Comparison of ENCODE assay signal across 10 cellular contexts in genomic region chr9:2761424-2761823, GRCh38. TPM values are rescaled to one million over a fixed set of nuclear protein-coding genes. Genes with fewer than 3 reads are reported as not detected.
DNase-seq lines count a peak whose midpoint lies in the region; ATAC-seq lines count a peak whose summit lies in the region.
"Had no signal": no experiment of that assay in that cellular context is flagged by ENCODE, and none has a peak within 500 bp of the region (broad histone marks: within the 10 kb centered on the region; RNA-seq: fewer than 3 reads in every experiment).

No MANE protein-coding gene starts in this region.

- no peak overlapping the region for H3K9ac ChIP-seq in mesendoderm (ENCODE audit: low read length)

- H3K4me2 ChIP-seq in mesendoderm (ENCODE audit: low read length) = no peak overlapping the region

- no peak overlapping the region for H2BK15ac ChIP-seq in mesendoderm (replicated peaks; ENCODE audit: low read depth)

- DNase-seq in mesendoderm = no peak
- no peak for DNase-seq in activated naive CD4-positive, alpha-beta T cell treated with Interleukin-2 at 50 U/mL for 16 hours
- DNase-seq in NCI-H2227 treated with DMSO at 0.1 percent for 48 hours (lab: John Stamatoyannopoulos, UW) = no peak
- DNase-seq in iPS-NIHi7 (ENCODE audit: extremely low spot score) = no peak
- no peak for DNase-seq in activated CD4-positive, alpha-beta T cell treated with anti-CD3 and anti-CD28 coated beads for 4 hours
- DNase-seq: activated CD8-positive, alpha-beta T cell treated with anti-CD3 and anti-CD28 coated beads, Interleukin-2, amount 10 ng/mL, durations not matched to agents 7 days and 5 days; CD4-positive, CD25-positive, alpha-beta regulatory T cell had no signal

- H3K4ac ChIP-seq in mesendoderm (ENCODE audit: low read depth, low read length) = peak overlapping the region; percentile 46

- peak; percentile 59 for ATAC-seq in GM19043 (IDR thresholded peaks at IDR 0.05; ENCODE audit: low read depth, unreplicated experiment)
- ATAC-seq in HG02610 (IDR thresholded peaks at IDR 0.05; ENCODE audit: unreplicated experiment) = peak; percentile 43
- ATAC-seq in HG03354 (IDR thresholded peaks at IDR 0.05; ENCODE audit: poor library complexity, severe bottlenecking, unreplicated experiment) = peak; percentile 92
- ATAC-seq: activated CD8-positive, alpha-beta T cell treated with anti-CD3 and anti-CD28 coated beads, Interleukin-2, amount 10 ng/mL, durations not matched to agents 7 days and 5 days had no signal

- no peaks in the 10 kb centered on the region for H3K79me1 ChIP-seq in mesendoderm (ENCODE audit: low read length)

- no peak overlapping the region for H4K5ac ChIP-seq in mesendoderm (ENCODE audit: low read length)

- no peak overlapping the region for H3K4me3 ChIP-seq in mesendoderm (ENCODE audit: low read length)

- H3K27ac ChIP-seq in mesendoderm (ENCODE audit: low read depth, low read length) = peak overlapping the region; percentile 30

- no peaks in the 10 kb centered on the region for H3K79me2 ChIP-seq in mesendoderm (ENCODE audit: control insufficient read depth, insufficient read depth, low read length)

- no peak overlapping the region for H2AK5ac ChIP-seq in mesendoderm (ENCODE audit: low read length)

- no peak overlapping the region for H3K23ac ChIP-seq in mesendoderm (ENCODE audit: low read length)

- H2BK120ac ChIP-seq in mesendoderm (ENCODE audit: low read depth, low read length) = no peak overlapping the region

- peaks cover 22% of the 10 kb centered on the region for H3K4me1 ChIP-seq in mesendoderm (ENCODE audit: control insufficient read depth, low read depth, low read length)

- no peaks in the 10 kb centered on the region for H3K27me3 ChIP-seq in mesendoderm (ENCODE audit: insufficient read depth, low read length, poor library complexity)

- peak overlapping the region; percentile 64 for H3K18ac ChIP-seq in mesendoderm (ENCODE audit: low read length)

- H3K36me3 ChIP-seq in mesendoderm (ENCODE audit: control insufficient read depth, insufficient read depth, low read length) = no peaks in the 10 kb centered on the region

- H3K56ac ChIP-seq in mesendoderm (ENCODE audit: low read length) = peak overlapping the region; percentile 69

- H2BK5ac ChIP-seq in mesendoderm (ENCODE audit: low read length) = peak overlapping the region; percentile 21

- WGBS in mesendoderm (ENCODE audit: extremely low coverage, insufficient coverage, low lambda C conversion rate) = no CpG with 5 or more reads among the region's 4 CpGs

- no peak overlapping the region for H4K8ac ChIP-seq in mesendoderm (ENCODE audit: low read depth, low read length)

RNA-seq across cellular contexts. Expression of gene KCNV2, which starts 44.1 kb away (rescaled TPM):
- polyA plus RNA-seq in mesendoderm (2013, experiment 1 of 2) = not detected
- not detected for polyA plus RNA-seq in mesendoderm (2013, experiment 2 of 2)
- polyA plus RNA-seq: CD4-positive, CD25-positive, alpha-beta regulatory T cell had no signal
